Comparison of ENCODE assay signal across 17 cellular contexts in the genomic region with DNA sequence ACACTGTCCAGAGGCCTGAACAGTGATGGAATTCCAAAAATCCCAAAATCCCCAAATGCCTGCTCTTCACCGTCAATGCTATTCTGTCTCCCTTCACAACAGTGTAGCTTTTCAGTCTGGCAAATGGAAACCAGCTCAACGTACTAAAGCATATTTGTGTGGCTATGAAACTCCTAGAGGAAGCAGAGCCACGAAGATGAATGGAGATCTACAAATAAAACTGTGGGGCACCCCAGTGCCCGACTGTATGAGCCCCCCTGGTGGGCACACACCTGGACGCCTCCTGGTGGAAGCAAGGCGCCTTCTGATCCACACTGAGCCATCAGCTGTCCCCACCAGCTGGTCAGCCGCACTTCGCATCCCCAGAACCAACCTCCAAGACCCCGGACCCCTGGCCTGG.
A peak's percentile ranks its signal among the peaks of the same experiment; 100 is the strongest.
DNase-seq lines count a peak whose midpoint lies in the region; ATAC-seq, FAIRE-seq and TF ChIP-seq lines count a peak whose summit lies in the region.
"Had no signal": no experiment of that assay in that cellular context is flagged by ENCODE, and none has a peak within 500 bp of the region (broad histone marks: within the 10 kb centered on the region; RNA-seq: fewer than 3 reads in every experiment).

No MANE protein-coding gene starts in this region.

- DNase-seq in HepG2 (ENCODE audit: low spot score) (no peak), right lobe of liver (no peak), WERI-Rb-1 (no peak), mesothelial cell of epicardium (ENCODE audit: low spot score in 2 of 2, unreplicated experiment in 2 of 2) (no peak), erythroblast (lab: John Stamatoyannopoulos, UW) (no peak), psoas muscle (no peak), KBM-7 (no peak)
- DNase-seq: activated CD4-positive, alpha-beta memory T cell treated with anti-CD3 and anti-CD28 coated beads for 36 hours; activated effector memory CD4-positive, alpha-beta T cell treated with anti-CD3 and anti-CD28 coated beads, Interleukin-2, amount 50 U/mL, for 16 hours; GDM1; mammary epithelial cell; MM.1S; T-helper 9 cell; uterus had no signal

- H3K9ac ChIP-seq in HepG2 (ENCODE audit: insufficient read depth, low read depth, low read length), result no peak overlapping the region

- FAIRE-seq in HepG2 (lab: Jason Lieb, UNC), result no peak

- H3K27ac ChIP-seq in HepG2 (ENCODE audit: extremely low read length, insufficient read depth, low read length) (no peak overlapping the region), right lobe of liver (no peak overlapping the region), WERI-Rb-1 (no peak overlapping the region), psoas muscle (no peak overlapping the region)
- H3K27ac ChIP-seq: adrenal gland, uterus had no signal

- H3K27ac Mint-ChIP-seq in mesothelial cell of epicardium, result peak overlapping the region; percentile 17
- H3K27ac Mint-ChIP-seq: activated CD4-positive, alpha-beta memory T cell treated with anti-CD3 and anti-CD28 coated beads for 36 hours had no signal

- intact Hi-C loops in HepG2 (cut with micrococcal nuclease; ENCODE audit: unreplicated experiment), result no loop called here
- intact Hi-C loops in right lobe of liver (cut with DNase I), result no loop called here
- intact Hi-C loops in psoas muscle (cut with DNase I), result no loop called here

- H3K4me1 ChIP-seq in HepG2 (ENCODE audit: insufficient read depth, low read length), result no peaks in the 10 kb centered on the region
- no peaks in the 10 kb centered on the region for H3K4me1 ChIP-seq in right lobe of liver
- no peaks in the 10 kb centered on the region for H3K4me1 ChIP-seq in psoas muscle
- H3K4me1 ChIP-seq: adrenal gland, uterus had no signal

- H2AFZ ChIP-seq in HepG2 (ENCODE audit: low read length), result no peak overlapping the region

- no peak overlapping the region for H3K4me3 ChIP-seq in HepG2 (replicated peaks in 1 of 3; ENCODE audit: insufficient read depth in 1 of 3, low read depth in 2 of 3, low read length in 3 of 3)
- H3K4me3 ChIP-seq in right lobe of liver, result no peak overlapping the region
- no peak overlapping the region for H3K4me3 ChIP-seq in WERI-Rb-1 (ENCODE audit: low read depth, low read length)
- no peak overlapping the region for H3K4me3 ChIP-seq in psoas muscle
- H3K4me3 ChIP-seq: adrenal gland, uterus had no signal

- no peak for TF ChIP-seq RAD21 in HepG2 (CRISPR knock-in tag; IDR thresholded peaks at IDR 0.05)

- H3K4me3 Mint-ChIP-seq in mesothelial cell of epicardium, result no peak overlapping the region
- H3K4me3 Mint-ChIP-seq: activated CD4-positive, alpha-beta memory T cell treated with anti-CD3 and anti-CD28 coated beads for 36 hours; CD14-positive monocyte had no signal

- TF ChIP-seq EP300 in HepG2 (IDR thresholded peaks at IDR 0.05; ENCODE audit: low read depth in 2 of 2, low read length in 2 of 2) (no peak), HepG2 (CRISPR knock-in tag; IDR thresholded peaks at IDR 0.05; ENCODE audit: borderline replicate concordance) (no peak)

- no peaks in the 10 kb centered on the region for H3K36me3 ChIP-seq in HepG2 (replicated peaks in 1 of 2; ENCODE audit: control insufficient read depth in 1 of 2, insufficient read depth in 2 of 2, low read length in 2 of 2)
- no peaks in the 10 kb centered on the region for H3K36me3 ChIP-seq in right lobe of liver
- no peaks in the 10 kb centered on the region for H3K36me3 ChIP-seq in WERI-Rb-1
- no peaks in the 10 kb centered on the region for H3K36me3 ChIP-seq in psoas muscle (ENCODE audit: insufficient read depth in 1 of 2, low read depth in 1 of 2)
- H3K36me3 ChIP-seq: adrenal gland, uterus had no signal

- no peaks in the 10 kb centered on the region for H4K20me1 ChIP-seq in HepG2 (ENCODE audit: insufficient read depth, low read length)

- H3K27me3 ChIP-seq in HepG2 (ENCODE audit: control insufficient read depth in 1 of 2, insufficient read depth in 2 of 2, low read length in 2 of 2) (no peaks in the 10 kb centered on the region), right lobe of liver (no peaks in the 10 kb centered on the region), WERI-Rb-1 (ENCODE audit: insufficient read depth, low read depth, severe bottlenecking) (no peaks in the 10 kb centered on the region), psoas muscle (ENCODE audit: insufficient read depth in 3 of 3, low read length in 2 of 3) (peaks cover 0 to 2% (median 0%) of the 10 kb centered on the region in 3 donors)
- H3K27me3 ChIP-seq: adrenal gland, uterus had no signal

- H3K9me3 ChIP-seq in HepG2 (ENCODE audit: low read length) (no peaks in the 10 kb centered on the region), right lobe of liver (no peaks in the 10 kb centered on the region), WERI-Rb-1 (ENCODE audit: severe bottlenecking) (no peaks in the 10 kb centered on the region), psoas muscle (no peaks in the 10 kb centered on the region)
- H3K9me3 ChIP-seq: adrenal gland, uterus had no signal

- H3K9me3 Mint-ChIP-seq in mesothelial cell of epicardium, result no peaks in the 10 kb centered on the region
- H3K9me3 Mint-ChIP-seq: activated CD4-positive, alpha-beta memory T cell treated with anti-CD3 and anti-CD28 coated beads for 36 hours had no signal

- BruUV-seq in HepG2 (replicated peaks; lab: Mats Ljungman, UMichigan), result no TSS peak

- TF ChIP-seq CTCF in HepG2 (CRISPR knock-in tag; IDR thresholded peaks at IDR 0.05) (no peak), right lobe of liver (IDR thresholded peaks at IDR 0.05) (no peak), WERI-Rb-1 (IDR thresholded peaks at IDR 0.05; ENCODE audit: low read depth, low read length) (0 out of 2 replicates have a peak, but pooled peaks have one; percentile 9), mesothelial cell of epicardium (IDR thresholded peaks at IDR 0.05; ENCODE audit: unreplicated experiment) (no peak), psoas muscle (IDR thresholded peaks at IDR 0.05) (no peak)

- no peaks in the 10 kb centered on the region for H3K27me3 Mint-ChIP-seq in mesothelial cell of epicardium (ENCODE audit: low read depth)
- H3K27me3 Mint-ChIP-seq: activated CD4-positive, alpha-beta memory T cell treated with anti-CD3 and anti-CD28 coated beads for 36 hours had no signal

- H3K36me3 Mint-ChIP-seq in mesothelial cell of epicardium, result no peaks in the 10 kb centered on the region
- H3K36me3 Mint-ChIP-seq: activated CD4-positive, alpha-beta memory T cell treated with anti-CD3 and anti-CD28 coated beads for 36 hours; CD14-positive monocyte had no signal

- peaks cover 54% of the 10 kb centered on the region for H3K4me1 Mint-ChIP-seq in mesothelial cell of epicardium
- H3K4me1 Mint-ChIP-seq: CD14-positive monocyte had no signal

- H3K4me2 ChIP-seq in HepG2 (ENCODE audit: low read depth, low read length), result no peak overlapping the region

- no peaks in the 10 kb centered on the region for H3K79me2 ChIP-seq in HepG2 (ENCODE audit: insufficient read depth, low read length)

- in situ Hi-C loops in HepG2 (cut with HindIII; ENCODE audit: extremely low pct_ligation_motif_present, low pct_unique_long_range_greater_than_20kb) (no loop called here), KBM-7 (cut with MboI; ENCODE audit: low pct_unique_long_range_greater_than_20kb, low sequenced_read_pairs) (no loop called here)

- CTCF ChIA-PET in HepG2 (lab: Yijun Ruan, JAX; ENCODE audit: low intra/inter-chr PET ratio, low total read pairs), result no interaction called here

- 36% methylated on average over 8 of the region's 9 CpGs for WGBS in HepG2 (ENCODE audit: low lambda C conversion rate)
- 73% methylated on average over 2 of the region's 9 CpGs for WGBS in right lobe of liver (ENCODE audit: insufficient coverage, low coverage, low lambda C conversion rate, missing lambda C conversion rate)
- 54 to 66% (median 57%) methylated on average over 9 of the region's 9 CpGs for WGBS in psoas muscle, 3 donors

- ATAC-seq in HepG2, result peak; percentile 60; the same call in 2 of the 3 replicates
- ATAC-seq in right lobe of liver, result no peak
- ATAC-seq in GM18907 (IDR thresholded peaks at IDR 0.05; ENCODE audit: unreplicated experiment), result no peak
- ATAC-seq in psoas muscle, result no peak

- POLR2A ChIA-PET in HepG2 (lab: Yijun Ruan, JAX), result no interaction called here

- TF ChIP-seq POLR2A in HepG2 (IDR thresholded peaks at IDR 0.05; ENCODE audit: insufficient read depth in 1 of 2, low read depth in 2 of 2, low read length in 2 of 2) (no peak), right lobe of liver (IDR thresholded peaks at IDR 0.05) (no peak), erythroblast (IDR thresholded peaks at IDR 0.05; ENCODE audit: low read length) (no peak)

TF ChIP-seq in HepG2, 621 proteins besides CTCF, POLR2A, EP300 and RAD21:
- TF ChIP-seq ZNF678 (CRISPR knock-in tag; IDR thresholded peaks at IDR 0.05), result no peak
- TF ChIP-seq HOXD1 (CRISPR knock-in tag; IDR thresholded peaks at IDR 0.05), result no peak
- TF ChIP-seq AGO2 (optimal IDR thresholded peaks at IDR 0.05; ENCODE audit: low read depth, low read length), result no peak
- TF ChIP-seq EEA1 (CRISPR knock-in tag; IDR thresholded peaks at IDR 0.05; ENCODE audit: borderline replicate concordance), result no peak
- TF ChIP-seq ZBTB21 (CRISPR knock-in tag; IDR thresholded peaks at IDR 0.05), result no peak
- TF ChIP-seq NR2C2 (CRISPR knock-in tag; IDR thresholded peaks at IDR 0.05; ENCODE audit: borderline replicate concordance), result no peak
- TF ChIP-seq ZSCAN9 (CRISPR knock-in tag; IDR thresholded peaks at IDR 0.05; ENCODE audit: borderline replicate concordance), result no peak
- TF ChIP-seq RFX3 (CRISPR knock-in tag; IDR thresholded peaks at IDR 0.05), result no peak
- TF ChIP-seq ZNF550 (CRISPR knock-in tag; IDR thresholded peaks at IDR 0.05; ENCODE audit: borderline replicate concordance), result no peak
- no peak for TF ChIP-seq ZNF496 (CRISPR knock-in tag; IDR thresholded peaks at IDR 0.05; ENCODE audit: insufficient replicate concordance)
- TF ChIP-seq HNRNPLL (IDR thresholded peaks at IDR 0.05; ENCODE audit: low read depth, low read length, poor library complexity, severe bottlenecking), result no peak
- no peak for TF ChIP-seq ZNF775 (CRISPR knock-in tag; IDR thresholded peaks at IDR 0.05; ENCODE audit: borderline replicate concordance)
- no peak for TF ChIP-seq REXO4 (CRISPR knock-in tag; IDR thresholded peaks at IDR 0.05; ENCODE audit: borderline replicate concordance)
- no peak for TF ChIP-seq FOXO1 (CRISPR knock-in tag; IDR thresholded peaks at IDR 0.05)
- no peak for TF ChIP-seq HNRNPH1 (optimal IDR thresholded peaks at IDR 0.05; ENCODE audit: low read depth, low read length)
- no peak for TF ChIP-seq NFYC (CRISPR knock-in tag; IDR thresholded peaks at IDR 0.05)
- TF ChIP-seq ATF7-NPFF (CRISPR knock-in tag; IDR thresholded peaks at IDR 0.05; ENCODE audit: low read depth), result no peak
- no peak for TF ChIP-seq KDM5B (CRISPR knock-in tag; IDR thresholded peaks at IDR 0.05; ENCODE audit: borderline replicate concordance)
- TF ChIP-seq ZNF746 (CRISPR knock-in tag; IDR thresholded peaks at IDR 0.05), result no peak
TF ChIP-seq in HepG2: peak in this region for 0.
